Comparison of ENCODE assay signal across 21 cellular contexts in the genomic region with DNA sequence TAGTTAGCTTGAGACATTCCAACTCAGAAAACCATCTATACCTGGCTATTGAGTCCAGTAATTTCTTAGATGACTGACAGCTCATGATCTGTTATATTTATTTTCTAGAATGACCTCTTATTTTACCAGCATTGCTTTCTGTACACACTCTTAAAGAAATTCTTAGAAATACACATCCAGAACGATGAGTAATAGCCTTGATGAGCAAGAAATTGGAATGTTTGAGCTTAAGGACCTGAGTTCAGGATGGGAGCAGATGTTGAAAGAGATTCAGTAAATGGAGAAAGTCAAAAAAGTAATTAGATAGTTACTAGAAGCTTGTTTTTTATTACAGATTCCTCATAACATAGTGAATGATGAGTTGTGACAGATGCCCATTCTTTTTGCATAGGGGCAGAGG. TPM values are rescaled to one million over a fixed set of nuclear protein-coding genes. Genes with fewer than 3 reads are reported as not detected.
"Had no signal": no experiment of that assay in that cellular context is flagged by ENCODE, and none has a peak within 500 bp of the region (broad histone marks: within the 10 kb centered on the region; RNA-seq: fewer than 3 reads in every experiment).

No MANE protein-coding gene starts in this region.

- H3K27me3 Mint-ChIP-seq: activated naive CD4-positive, alpha-beta T cell treated with anti-CD3 and anti-CD28 coated beads, Interleukin-2, amount 10 ng/mL, durations not matched to agents 7 days and 5 days; effector memory CD8-positive, alpha-beta T cell; stimulated activated memory B cell treated with anti-CD40 and anti-IgM and Interleukin-4, amounts not matched to agents 10 μg/mL and 1 μg/mL and 100 μg/mL, for 72 hours; T-cell had no signal

- H3K27ac ChIP-seq: epithelial cell of prostate, gastroesophageal sphincter, heart right ventricle, left lung, neutrophil had no signal

- H3K9me3 Mint-ChIP-seq: activated naive CD4-positive, alpha-beta T cell treated with anti-CD3 and anti-CD28 coated beads, Interleukin-2, amount 10 ng/mL, durations not matched to agents 7 days and 5 days; dendritic cell treated with granulocyte-macrophage colony-stimulating factor and Interleukin-4, amounts not matched to agents 40 ng/mL and 50 ng/mL, for 4 days; effector memory CD8-positive, alpha-beta T cell; naive thymus-derived CD4-positive, alpha-beta T cell; stimulated activated memory B cell treated with anti-CD40 and anti-IgM and Interleukin-4, amounts not matched to agents 10 μg/mL and 1 μg/mL and 100 μg/mL, for 72 hours; T-cell had no signal

- H3K4me3 ChIP-seq: gastroesophageal sphincter, heart right ventricle, left lung, mucosa of descending colon had no signal

- H3K27ac Mint-ChIP-seq: activated naive CD4-positive, alpha-beta T cell treated with anti-CD3 and anti-CD28 coated beads, Interleukin-2, amount 10 ng/mL, durations not matched to agents 7 days and 5 days; dendritic cell treated with granulocyte-macrophage colony-stimulating factor and Interleukin-4, amounts not matched to agents 40 ng/mL and 50 ng/mL, for 4 days; naive thymus-derived CD4-positive, alpha-beta T cell; stimulated activated memory B cell treated with anti-CD40 and anti-IgM and Interleukin-4, amounts not matched to agents 10 μg/mL and 1 μg/mL and 100 μg/mL, for 72 hours had no signal

- H3K4me1 Mint-ChIP-seq: activated naive CD4-positive, alpha-beta T cell treated with anti-CD3 and anti-CD28 coated beads, Interleukin-2, amount 10 ng/mL, durations not matched to agents 7 days and 5 days; stimulated activated memory B cell treated with anti-CD40 and anti-IgM and Interleukin-4, amounts not matched to agents 10 μg/mL and 1 μg/mL and 100 μg/mL, for 72 hours had no signal

- H3K4me3 Mint-ChIP-seq: activated naive CD4-positive, alpha-beta T cell treated with anti-CD3 and anti-CD28 coated beads, Interleukin-2, amount 10 ng/mL, durations not matched to agents 7 days and 5 days; dendritic cell treated with granulocyte-macrophage colony-stimulating factor and Interleukin-4, amounts not matched to agents 40 ng/mL and 50 ng/mL, for 4 days; naive thymus-derived CD4-positive, alpha-beta T cell; stimulated activated memory B cell treated with anti-CD40 and anti-IgM and Interleukin-4, amounts not matched to agents 10 μg/mL and 1 μg/mL and 100 μg/mL, for 72 hours; T-cell had no signal

- DNase-seq: activated CD4-positive, CD25-positive, alpha-beta regulatory T cell treated with anti-CD3 and anti-CD28 coated beads, Interleukin-2, amount 50 U/mL, for 72 hours; activated naive CD4-positive, alpha-beta T cell treated with anti-CD3 and anti-CD28 coated beads, Interleukin-2, amount 10 ng/mL, durations not matched to agents 7 days and 5 days; amniotic stem cell; central memory CD4-positive, alpha-beta T cell; effector memory CD8-positive, alpha-beta T cell; heart right ventricle; islet precursor cell; left lung; mucosa of descending colon; naive thymus-derived CD4-positive, alpha-beta T cell; posterior cingulate gyrus; retina; stimulated activated CD4-positive, alpha-beta T cell treated with anti-CD3 and anti-CD28 coated beads, Interleukin-2, amount 100 ng/mL, for 48 hours; T-cell; T1000 had no signal

RNA-seq across cellular contexts. Expression of gene PYHIN1, which starts 11.7 kb away (rescaled TPM):
- total RNA-seq: skeletal muscle tissue had no signal
